1 cellular context compared by ENCODE assay signal in genomic region chr4:165584916-165585315, GRCh38.
TF ChIP-seq lines count a peak whose summit lies in the region.

No MANE protein-coding gene starts in this region.

TF ChIP-seq in HepG2, 621 proteins besides CTCF, POLR2A, EP300 and RAD21 (continued from another document):
- TF ChIP-seq GMEB1 (CRISPR knock-in tag; IDR thresholded peaks at IDR 0.05; ENCODE audit: borderline replicate concordance), result no peak
- TF ChIP-seq ZNF343 (CRISPR knock-in tag; IDR thresholded peaks at IDR 0.05), result no peak
- TF ChIP-seq MAFF (IDR thresholded peaks at IDR 0.05; ENCODE audit: low read depth, low read length), result peak; percentile 74
